21 cellular contexts compared by ENCODE assay signal in the genomic region with DNA sequence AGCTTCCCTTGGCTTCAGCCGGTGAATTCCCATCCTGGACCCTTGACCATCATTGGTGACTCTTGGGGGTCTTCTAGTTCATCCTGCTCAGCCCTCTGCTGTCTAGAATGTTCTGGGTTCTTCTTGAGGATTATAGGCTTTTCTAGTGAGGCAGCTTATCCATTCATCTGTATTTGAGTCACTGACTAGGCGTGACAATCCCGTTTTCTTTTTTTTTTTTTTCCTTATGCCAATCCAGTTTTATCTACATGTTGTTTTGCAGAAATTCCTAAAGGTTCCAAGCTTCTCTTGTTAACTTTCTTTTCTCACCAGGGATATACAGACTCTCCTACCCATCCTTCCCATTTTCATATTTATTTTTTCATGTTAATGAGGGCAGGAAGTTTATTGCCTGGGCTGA. TPM values are rescaled to one million over a fixed set of nuclear protein-coding genes. Genes with fewer than 3 reads are reported as not detected.
DNase-seq lines count a peak whose midpoint lies in the region; ATAC-seq and TF ChIP-seq lines count a peak whose summit lies in the region.
"Had no signal": no experiment of that assay in that cellular context is flagged by ENCODE, and none has a peak within 500 bp of the region (broad histone marks: within the 10 kb centered on the region; RNA-seq: fewer than 3 reads in every experiment).

No MANE protein-coding gene starts in this region.

- H3K4me3 ChIP-seq in PC-3 (ENCODE audit: low read length) = no peak overlapping the region
- H3K4me3 ChIP-seq in rectal smooth muscle tissue (ENCODE audit: low read length) = no peak overlapping the region
- H3K4me3 ChIP-seq: A549, BLaER1, GM23338, SJSA1 had no signal

- H3K4me1 Mint-ChIP-seq in chondrocyte (ENCODE audit: low read depth) = peaks cover 53% of the 10 kb centered on the region
- H3K4me1 Mint-ChIP-seq in glutamatergic neuron (ENCODE audit: low read depth, unreplicated experiment) = peaks cover 63% of the 10 kb centered on the region

- no TSS peak for BruUV-seq in PC-3 (replicated peaks; lab: Mats Ljungman, UMichigan)

- POLR2A ChIA-PET in PC-3 (lab: Charles Lee; ENCODE audit: unreplicated experiment) = no interaction called here

- H3K36me3 Mint-ChIP-seq in chondrocyte (ENCODE audit: low read depth) (peaks cover 10% of the 10 kb centered on the region), glutamatergic neuron (ENCODE audit: unreplicated experiment) (peaks cover 8% of the 10 kb centered on the region)

- intact Hi-C loops in PC-3 (cut with micrococcal nuclease) = no loop called here

- no peaks in the 10 kb centered on the region for H3K9me3 ChIP-seq in PC-3 (ENCODE audit: low read length)
- H3K9me3 ChIP-seq: A549, BLaER1, SJSA1 had no signal

- H3K27me3 Mint-ChIP-seq in chondrocyte (ENCODE audit: low read depth) (no peaks in the 10 kb centered on the region), glutamatergic neuron (ENCODE audit: unreplicated experiment) (peaks cover 17% of the 10 kb centered on the region)
- H3K27me3 Mint-ChIP-seq: CD4-positive, alpha-beta memory T cell had no signal

- TF ChIP-seq CTCF in PC-3 (conservative IDR thresholded peaks at IDR 0.05; ENCODE audit: low read depth, low read length) (no peak), chondrocyte (IDR thresholded peaks at IDR 0.05) (no peak), glutamatergic neuron (IDR thresholded peaks at IDR 0.05; ENCODE audit: partially characterized antibody, unreplicated experiment) (no peak)

- no peak overlapping the region for H3K27ac ChIP-seq in PC-3 (ENCODE audit: low read length)
- peak overlapping the region; percentile 2 for H3K27ac ChIP-seq in rectal smooth muscle tissue (ENCODE audit: low read depth, low read length)
- H3K27ac ChIP-seq: A549, BLaER1, SJSA1 had no signal

- no peaks in the 10 kb centered on the region for H3K27me3 ChIP-seq in PC-3 (ENCODE audit: low read length)
- H3K27me3 ChIP-seq in rectal smooth muscle tissue (ENCODE audit: control insufficient read depth, insufficient read depth, low read length) = no peaks in the 10 kb centered on the region
- H3K27me3 ChIP-seq: BLaER1, SJSA1 had no signal

- DNase-seq in EH (ENCODE audit: low read depth) (peak; percentile 45), PC-3 (peak; percentile 26), chondrocyte (ENCODE audit: low spot score) (no peak), T1000 (lab: John Stamatoyannopoulos, UW) (no peak), glutamatergic neuron (no peak)
- DNase-seq: CD4-positive, alpha-beta memory T cell; DMS53; HCEC 1CT; KG1; MV-4-11; NCI-H1694 treated with DMSO at 0.1 percent for 48 hours; NCI-H2107; NCI-H226; NCI-H524 had no signal

- peaks cover 8% of the 10 kb centered on the region for H3F3A ChIP-seq in PC-3 (ENCODE audit: low read length, unreplicated experiment)

- peaks cover 33% of the 10 kb centered on the region for H3K4me1 ChIP-seq in PC-3 (ENCODE audit: insufficient read depth, low read length)
- H3K4me1 ChIP-seq in rectal smooth muscle tissue (ENCODE audit: control insufficient read depth, insufficient read depth, low read length) = peaks cover 27% of the 10 kb centered on the region

- no peak overlapping the region for H3K4me2 ChIP-seq in PC-3 (ENCODE audit: low read length)
- H3K4me2 ChIP-seq: A549, BLaER1, GM23338 had no signal

- H4K20me1 ChIP-seq in PC-3 (ENCODE audit: low read length) = no peaks in the 10 kb centered on the region

- H3K9ac ChIP-seq in PC-3 (ENCODE audit: low read length) (no peak overlapping the region), rectal smooth muscle tissue (ENCODE audit: low read length) (no peak overlapping the region)
- H3K9ac ChIP-seq: BLaER1 had no signal

- no peak overlapping the region for H3K4me3 Mint-ChIP-seq in chondrocyte (ENCODE audit: unreplicated experiment)
- H3K4me3 Mint-ChIP-seq in glutamatergic neuron (ENCODE audit: unreplicated experiment) = no peak overlapping the region
- H3K4me3 Mint-ChIP-seq: GM23338 had no signal

- ATAC-seq in PC-3 (no peak), HG02759 (IDR thresholded peaks at IDR 0.05; ENCODE audit: unreplicated experiment) (no peak)
- ATAC-seq: A549, GM23338, HepG2 had no signal

- CTCF ChIA-PET in PC-3 (lab: Charles Lee) = interaction anchor here (0.6 kb wide), 1 partner anchor 16 kb away, joined by 3 read pairs; no protein-coding TSS in a partner anchor

- no peaks in the 10 kb centered on the region for H3K9me2 ChIP-seq in PC-3 (replicated peaks; ENCODE audit: low read length)

- H3K36me3 ChIP-seq in PC-3 (ENCODE audit: low read depth, low read length) = peaks cover under 1% of the 10 kb centered on the region; the same call in 1 of the 2 replicates
- H3K36me3 ChIP-seq in rectal smooth muscle tissue (ENCODE audit: control insufficient read depth, insufficient read depth, low read length) = peaks cover 21% of the 10 kb centered on the region
- H3K36me3 ChIP-seq: SJSA1 had no signal

- peaks cover 42% of the 10 kb centered on the region for H3K79me2 ChIP-seq in PC-3 (ENCODE audit: low read length)

- H2AFZ ChIP-seq in PC-3 (ENCODE audit: low read length) = no peak overlapping the region
- H2AFZ ChIP-seq: GM23338 had no signal

- H3K9me3 Mint-ChIP-seq in chondrocyte (ENCODE audit: low read depth) (no peaks in the 10 kb centered on the region), glutamatergic neuron (ENCODE audit: unreplicated experiment) (peaks cover 33% of the 10 kb centered on the region)
- H3K9me3 Mint-ChIP-seq: CD4-positive, alpha-beta memory T cell; GM23338 had no signal

- peak overlapping the region; percentile 20 for H3K27ac Mint-ChIP-seq in chondrocyte (ENCODE audit: unreplicated experiment)
- H3K27ac Mint-ChIP-seq in glutamatergic neuron (ENCODE audit: unreplicated experiment) = no peak overlapping the region
- H3K27ac Mint-ChIP-seq: GM23338 had no signal

RNA-seq across cellular contexts. Expression of gene TRAK1, which starts 6.6 kb away (rescaled TPM):
- 23.4 and 29.0 TPM in 2 replicates for total RNA-seq in PC-3 (2014; rRNA removed)
- total RNA-seq in chondrocyte = 38.1 to 53.7 TPM (median 51.2 TPM) in 3 replicates
- 308 TPM for total RNA-seq in glutamatergic neuron (ENCODE audit: unreplicated experiment)

Comparison
In these comparisons a context has a peak if more than half of its experiments do, and no peak if none do; other contexts are left out.
1. DNase-seq: peak in EH (single experiment) and PC-3 (single experiment); none in chondrocyte (single experiment), T1000 (single experiment) and glutamatergic neuron (single experiment).